In the genomic region with DNA sequence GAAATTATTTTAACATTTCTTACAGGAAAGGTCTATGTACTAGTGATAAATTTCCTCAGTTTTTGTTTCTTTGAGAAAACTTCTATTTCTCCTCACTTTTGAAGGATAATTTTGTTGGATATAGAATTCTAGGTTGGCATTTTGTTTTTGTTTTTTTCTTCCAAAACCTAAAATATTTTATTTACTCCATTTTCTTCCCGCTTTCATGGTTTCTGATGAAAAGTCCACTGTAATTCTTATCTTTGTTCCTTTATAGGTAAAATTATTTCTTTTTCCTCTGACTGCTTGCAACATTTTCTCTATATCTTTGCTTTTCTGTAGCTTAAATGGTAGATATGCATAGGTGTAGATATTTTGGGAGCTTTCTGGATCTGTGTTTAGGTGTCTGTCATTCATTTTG, we compare ENCODE assay signal across 35 cellular contexts.
"Had no signal": no experiment of that assay in that cellular context is flagged by ENCODE, and none has a peak within 500 bp of the region (broad histone marks: within the 10 kb centered on the region; RNA-seq: fewer than 3 reads in every experiment).

No MANE protein-coding gene starts in this region.

- H3K4me3 ChIP-seq: MG63 had no signal

- H3K36me3 ChIP-seq: MG63 had no signal

- DNase-seq: Karpas-422, Kasumi-1, MG63, MM.1S, MV-4-11, NCI-H1048, NCI-H1092, NCI-H1092 treated with DMSO at 0.1 percent for 48 hours, NCI-H1105, NCI-H1105 treated with DMSO at 0.1 percent for 48 hours, NCI-H1417, NCI-H1417 treated with DMSO at 0.1 percent for 48 hours, NCI-H1436, NCI-H1436 treated with DMSO at 0.1 percent for 48 hours, NCI-H146, NCI-H1694, NCI-H1694 treated with DMSO at 0.1 percent for 48 hours, NCI-H187, NCI-H187 treated with DMSO at 0.1 percent for 48 hours, NCI-H1930, NCI-H2029, NCI-H2029 treated with DMSO at 0.1 percent for 48 hours, NCI-H2081, NCI-H2081 treated with DMSO at 0.1 percent for 48 hours, NCI-H2107, NCI-H2171, NCI-H2171 treated with DMSO at 0.1 percent for 48 hours, NCI-H2227 treated with DMSO at 0.1 percent for 48 hours, NCI-H226, NCI-H345, NCI-H446, NCI-H446 treated with DMSO at 0.1 percent for 48 hours, NCI-H510A, NCI-H510A treated with DMSO at 0.1 percent for 48 hours, NCI-H524 had no signal
